ENCODE assay signal across 2 cellular contexts in genomic region chr15:72285402-72285801, GRCh38.
TF ChIP-seq lines count a peak whose summit lies in the region.

No MANE protein-coding gene starts in this region.

TF ChIP-seq in A549, 52 proteins besides CTCF, POLR2A, EP300 and RAD21 (continued from another document):
- TF ChIP-seq EHMT2 (IDR thresholded peaks at IDR 0.05; ENCODE audit: low read depth) = no peak
- TF ChIP-seq TFCP2L1 (CRISPR knock-in tag; IDR thresholded peaks at IDR 0.05) = no peak
- no peak for TF ChIP-seq ESRRA (IDR thresholded peaks at IDR 0.05; ENCODE audit: borderline replicate concordance, low read length)
- TF ChIP-seq SREBF2 (IDR thresholded peaks at IDR 0.05) = no peak
- TF ChIP-seq HEYL (CRISPR knock-in tag; IDR thresholded peaks at IDR 0.05) = no peak
- TF ChIP-seq HDAC2 (IDR thresholded peaks at IDR 0.05) = no peak
- no peak for TF ChIP-seq ELK1 (IDR thresholded peaks at IDR 0.05; ENCODE audit: low read depth, low read length)
- TF ChIP-seq POLR2AphosphoS2 (conservative IDR thresholded peaks at IDR 0.05; ENCODE audit: low read length) = no peak
- no peak for TF ChIP-seq BHLHE40 (IDR thresholded peaks at IDR 0.05; ENCODE audit: low read depth, low read length)
- TF ChIP-seq HMGXB4 (CRISPR knock-in tag; IDR thresholded peaks at IDR 0.05; ENCODE audit: borderline replicate concordance) = no peak

TF ChIP-seq in GM23338, 12 proteins besides CTCF, POLR2A, EP300 and RAD21 (continued from another document):
- TF ChIP-seq REST (IDR thresholded peaks at IDR 0.05; ENCODE audit: unreplicated experiment) (no peak), EZH2 (IDR thresholded peaks at IDR 0.05; ENCODE audit: low read depth, unreplicated experiment) (no peak), POLR2AphosphoS5 (IDR thresholded peaks at IDR 0.05; ENCODE audit: low read depth) (no peak), NANOG (IDR thresholded peaks at IDR 0.05; ENCODE audit: borderline replicate concordance) (no peak), ETS1 (IDR thresholded peaks at IDR 0.05) (no peak)
